In genomic region chr15:43899928-43900327, GRCh38 we compare ENCODE assay signal across 22 cellular contexts.
"Had no signal": no experiment of that assay in that cellular context is flagged by ENCODE, and none has a peak within 500 bp of the region (broad histone marks: within the 10 kb centered on the region; RNA-seq: fewer than 3 reads in every experiment).

No MANE protein-coding gene starts in this region.

- H3K4me1 ChIP-seq: colonic mucosa, gastrocnemius medialis, neural progenitor cell, prostate gland had no signal

- H3K9ac ChIP-seq: neural progenitor cell had no signal

- FAIRE-seq: endometrium had no signal

- H3K9me3 ChIP-seq: colonic mucosa, gastrocnemius medialis, heart right ventricle, mucosa of descending colon, prostate gland, thyroid gland had no signal

- H3K27me3 ChIP-seq: colonic mucosa, gastrocnemius medialis, neural progenitor cell, thyroid gland had no signal

- H3K27ac ChIP-seq: colonic mucosa, gastrocnemius medialis, neural progenitor cell, prostate gland, skin epidermis, thyroid gland had no signal

- ATAC-seq: activated CD8-positive, alpha-beta T cell treated with anti-CD3 and anti-CD28 coated beads, Interleukin-2, amount 10 ng/mL, durations not matched to agents 7 days and 5 days; esophagus mucosa; gastrocnemius medialis; heart right ventricle; left ventricle myocardium superior; mucosa of descending colon; right cardiac atrium had no signal

- H3K36me3 ChIP-seq: colonic mucosa, gastrocnemius medialis, heart right ventricle, neural progenitor cell, prostate gland, thyroid gland had no signal

- H3K4me2 ChIP-seq: neural progenitor cell had no signal

- H3K4me3 ChIP-seq: colonic mucosa, gastrocnemius medialis, heart right ventricle, mucosa of descending colon, neural progenitor cell, prostate gland, skin epidermis, thyroid gland had no signal

- DNase-seq: activated CD4-positive, alpha-beta T cell treated with anti-CD3 and anti-CD28 coated beads, Interleukin-2, amount 10 ng/mL, durations not matched to agents 24 days and 14 days; activated CD8-positive, alpha-beta T cell treated with anti-CD3 and anti-CD28 coated beads, Interleukin-2, amount 10 ng/mL, durations not matched to agents 7 days and 5 days; activated effector memory CD4-positive, alpha-beta T cell treated with Interleukin-2 at 50 U/mL for 16 hours; activated naive CD4-positive, alpha-beta T cell treated with anti-CD3 and anti-CD28 coated beads, Interleukin-2, amount 50 U/mL, for 16 hours; activated T-cell treated with anti-CD3 and anti-CD28 coated beads, Interleukin-2, amount 50 U/mL, for 48 hours; aorta; colonic mucosa; gastrocnemius medialis; heart right ventricle; kidney glomerular epithelial cell; left ventricle myocardium superior; mucosa of descending colon; naive B cell; right cardiac atrium; stimulated activated CD4-positive, alpha-beta T cell treated with anti-CD3 and anti-CD28 coated beads, Interleukin-15, amount 100 ng/mL, for 24 hours; stimulated activated CD4-positive, alpha-beta T cell treated with anti-CD3 and anti-CD28 coated beads, Interleukin-2, amount 100 ng/mL, for 48 hours; thyroid gland had no signal
